27 cellular contexts compared by ENCODE assay signal in the genomic region with DNA sequence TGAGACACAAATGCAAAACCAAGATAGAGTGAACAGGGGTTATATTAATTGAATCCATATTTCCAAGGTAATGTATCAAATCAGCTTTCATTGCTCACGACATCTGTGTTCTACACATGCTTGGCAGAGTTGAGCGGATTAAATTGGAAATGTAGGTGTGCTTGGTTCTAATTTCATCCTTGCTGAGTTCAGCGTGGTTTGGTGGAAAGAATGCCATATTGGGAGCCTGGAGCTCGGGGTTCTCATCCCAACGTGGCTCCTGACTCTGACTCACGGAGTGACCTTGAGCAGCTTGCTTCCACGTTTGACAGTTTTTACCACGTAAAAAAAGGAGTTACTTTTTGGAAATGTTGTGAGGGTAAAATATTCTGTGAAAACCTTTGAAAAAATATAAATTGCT.
"Had no signal": no experiment of that assay in that cellular context is flagged by ENCODE, and none has a peak within 500 bp of the region (broad histone marks: within the 10 kb centered on the region; RNA-seq: fewer than 3 reads in every experiment).

No MANE protein-coding gene starts in this region.

- H3K4me1 ChIP-seq: lower lobe of right lung, neural progenitor cell, parathyroid adenoma, psoas muscle, right lobe of liver, tibial nerve, vagina had no signal

- H3K27ac Mint-ChIP-seq: neural progenitor cell; stimulated activated memory B cell treated with anti-CD40 and anti-IgM and Interleukin-4, amounts not matched to agents 10 μg/mL and 1 μg/mL and 100 μg/mL, for 72 hours; type B pancreatic cell had no signal

- H3K9me3 Mint-ChIP-seq: naive thymus-derived CD8-positive, alpha-beta T cell; nephron; neural progenitor cell; stimulated activated memory B cell treated with anti-CD40 and anti-IgM and Interleukin-4, amounts not matched to agents 10 μg/mL and 1 μg/mL and 100 μg/mL, for 72 hours; stimulated activated naive CD8-positive, alpha-beta T cell treated with anti-CD3 and anti-CD28 coated beads, Interleukin-15, amount 100 ng/mL, for 72 hours; type B pancreatic cell had no signal

- H3K9me3 ChIP-seq: lower lobe of right lung, neutrophil, psoas muscle, right atrium auricular region, right lobe of liver, tibial nerve, vagina had no signal

- H3K36me3 ChIP-seq: neural progenitor cell had no signal

- DNase-seq: kidney glomerular epithelial cell; left cardiac atrium; lower lobe of right lung; mammary epithelial cell; mesenchymal stem cell; naive thymus-derived CD8-positive, alpha-beta T cell; occipital lobe; psoas muscle; right lobe of liver; stimulated activated CD4-positive, alpha-beta T cell treated with anti-CD3 and anti-CD28 coated beads, Interleukin-1b, Interleukin-23, amount 100 ng/mL, for 48 hours; stimulated activated CD4-positive, alpha-beta T cell treated with anti-CD3 and anti-CD28 coated beads, Interleukin-2, amount 100 ng/mL, for 48 hours; stimulated activated CD4-positive, alpha-beta T cell treated with anti-CD3 and anti-CD28 coated beads, Interleukin-4, amount 100 ng/mL, for 4 hours; stimulated activated CD8-positive, alpha-beta memory T cell treated with anti-CD3 and anti-CD28 coated beads, Interleukin-4, amount 100 ng/mL, for 48 hours; stimulated activated naive CD4-positive, alpha-beta T cell treated with Interleukin-2 at 50 U/mL for 16 hours; stimulated activated naive CD8-positive, alpha-beta T cell treated with anti-CD3 and anti-CD28 coated beads, Interleukin-15, amount 100 ng/mL, for 72 hours; substantia nigra had no signal

- H3K27me3 Mint-ChIP-seq: naive thymus-derived CD8-positive, alpha-beta T cell; stimulated activated memory B cell treated with anti-CD40 and anti-IgM and Interleukin-4, amounts not matched to agents 10 μg/mL and 1 μg/mL and 100 μg/mL, for 72 hours; stimulated activated naive CD8-positive, alpha-beta T cell treated with anti-CD3 and anti-CD28 coated beads, Interleukin-15, amount 100 ng/mL, for 72 hours; type B pancreatic cell had no signal

- H3K4me1 Mint-ChIP-seq: stimulated activated memory B cell treated with anti-CD40 and anti-IgM and Interleukin-4, amounts not matched to agents 10 μg/mL and 1 μg/mL and 100 μg/mL, for 72 hours; stimulated activated naive CD8-positive, alpha-beta T cell treated with anti-CD3 and anti-CD28 coated beads, Interleukin-15, amount 100 ng/mL, for 72 hours had no signal

- H3K27me3 ChIP-seq: neural progenitor cell, neutrophil, right atrium auricular region, right lobe of liver, tibial nerve, vagina had no signal

- ATAC-seq: left cardiac atrium; left lobe of liver; lower lobe of right lung; naive thymus-derived CD8-positive, alpha-beta T cell; right lobe of liver; stimulated activated memory B cell treated with anti-CD40 and anti-IgM and Interleukin-4, amounts not matched to agents 10 μg/mL and 1 μg/mL and 100 μg/mL, for 72 hours; stimulated activated naive CD8-positive, alpha-beta T cell treated with anti-CD3 and anti-CD28 coated beads, Interleukin-15, amount 100 ng/mL, for 72 hours had no signal

- H3K27ac ChIP-seq: lower lobe of right lung, neural progenitor cell, neutrophil, parathyroid adenoma, psoas muscle, right lobe of liver, tibial nerve, vagina had no signal

- H3K4me3 ChIP-seq: lower lobe of right lung, neural progenitor cell, psoas muscle, right atrium auricular region, right lobe of liver, smooth muscle cell, tibial nerve, vagina had no signal

- H3K4me3 Mint-ChIP-seq: naive thymus-derived CD8-positive, alpha-beta T cell; nephron; neural progenitor cell; stimulated activated memory B cell treated with anti-CD40 and anti-IgM and Interleukin-4, amounts not matched to agents 10 μg/mL and 1 μg/mL and 100 μg/mL, for 72 hours; stimulated activated naive CD8-positive, alpha-beta T cell treated with anti-CD3 and anti-CD28 coated beads, Interleukin-15, amount 100 ng/mL, for 72 hours; type B pancreatic cell had no signal
